Comparison of ENCODE assay signal across 31 cellular contexts in genomic region chr9:126942369-126942768, GRCh38.
"Had no signal": no experiment of that assay in that cellular context is flagged by ENCODE, and none has a peak within 500 bp of the region (broad histone marks: within the 10 kb centered on the region; RNA-seq: fewer than 3 reads in every experiment).

No MANE protein-coding gene starts in this region.

- H3K27ac ChIP-seq: brain microvascular endothelial cell, coronary artery, gastroesophageal sphincter had no signal

- H3K36me3 ChIP-seq: brain microvascular endothelial cell, esophagus muscularis mucosa, gastroesophageal sphincter had no signal

- FAIRE-seq: astrocyte, bronchial epithelial cell had no signal

- ATAC-seq: activated naive CD4-positive, alpha-beta T cell treated with anti-CD3 and anti-CD28 coated beads, Interleukin-2, amount 50 U/mL, for 72 hours; activated T-cell treated with anti-CD3 and anti-CD28 coated beads, Interleukin-2, amount 50 U/mL, for 72 hours; effector memory CD8-positive, alpha-beta T cell; gastroesophageal sphincter; T-cell had no signal

- H3K9me3 ChIP-seq: esophagus muscularis mucosa, gastroesophageal sphincter had no signal

- H3K4me3 ChIP-seq: coronary artery, esophagus muscularis mucosa, gastroesophageal sphincter had no signal

- H3K27me3 ChIP-seq: esophagus muscularis mucosa, gastroesophageal sphincter had no signal

- DNase-seq: activated CD4-positive, alpha-beta memory T cell treated with anti-CD3 and anti-CD28 coated beads, Interleukin-2, amount 10 ng/mL, durations not matched to agents 7 days and 5 days; activated CD4-positive, alpha-beta T cell treated with anti-CD3 and anti-CD28 coated beads for 4 hours; activated CD4-positive, alpha-beta T cell treated with anti-CD3 and anti-CD28 coated beads, Interleukin-2, amount 10 ng/mL, durations not matched to agents 7 days and 5 days; activated CD4-positive, alpha-beta T cell treated with anti-CD3 and anti-CD28 coated beads, Interleukin-2, amount 50 U/mL, for 4 hours; activated CD4-positive, CD25-positive, alpha-beta regulatory T cell; activated CD4-positive, CD25-positive, alpha-beta regulatory T cell treated with anti-CD3 and anti-CD28 coated beads, Interleukin-2, amount 50 U/mL, for 72 hours; activated CD8-positive, alpha-beta memory T cell treated with anti-CD3 and anti-CD28 coated beads, Interleukin-2, amount 50 U/mL, for 48 hours; activated gamma-delta T cell; activated naive CD4-positive, alpha-beta T cell; activated naive CD4-positive, alpha-beta T cell treated with anti-CD3 and anti-CD28 coated beads, Interleukin-2, amount 10 ng/mL, durations not matched to agents 7 days and 5 days; activated naive CD8-positive, alpha-beta T cell treated with anti-CD3 and anti-CD28 coated beads, Interleukin-2, amount 10 ng/mL, durations not matched to agents 7 days and 5 days; activated T-cell treated with anti-CD3 and anti-CD28 coated beads for 4 hours; activated T-cell treated with anti-CD3 and anti-CD28 coated beads, Interleukin-2, amount 50 U/mL, for 24 hours; activated T-cell treated with anti-CD3 and anti-CD28 coated beads, Interleukin-2, amount 50 U/mL, for 72 hours; amniotic stem cell; anterior cingulate cortex; brain microvascular endothelial cell; dermis blood vessel endothelial cell; effector CD4-positive, alpha-beta T cell; effector memory CD8-positive, alpha-beta T cell; erythroblast; foreskin melanocyte; SW 1271; T-cell; T1000 had no signal
